20 cellular contexts compared by ENCODE assay signal in genomic region chr9:112917027-112917986, GRCh38. TPM values are rescaled to one million over a fixed set of nuclear protein-coding genes. Genes with fewer than 3 reads are reported as not detected.
DNase-seq lines count a peak whose midpoint lies in the region; ATAC-seq, FAIRE-seq and TF ChIP-seq lines count a peak whose summit lies in the region.
"Had no signal": no experiment of that assay in that cellular context is flagged by ENCODE, and none has a peak within 500 bp of the region (broad histone marks: within the 10 kb centered on the region; RNA-seq: fewer than 3 reads in every experiment).

No MANE protein-coding gene starts in this region.

- no peaks in the 10 kb centered on the region for H3K9me3 Mint-ChIP-seq in activated T-helper 17 cell treated with anti-CD3 and anti-CD28 coated beads, Interleukin-2, amount 50 U/mL, for 72 hours
- H3K9me3 Mint-ChIP-seq: CD4-positive, alpha-beta T cell had no signal

- H3K9me3 ChIP-seq in PC-9 (ENCODE audit: insufficient read depth, low read depth) (no peaks in the 10 kb centered on the region), pancreas (no peaks in the 10 kb centered on the region)
- H3K9me3 ChIP-seq: HAP-1, SJCRH30 had no signal

- intact Hi-C loops in PC-9 (cut with micrococcal nuclease; ENCODE audit: unreplicated experiment) (no loop called here), pancreas (cut with DNase I) (no loop called here), posterior cingulate gyrus (cut with DNase I) (no loop called here)

- no TSS peak for BruUV-seq in PC-9 (replicated peaks; lab: Mats Ljungman, UMichigan)

- H3K4me2 ChIP-seq in PC-9: peak overlapping the region; percentile 56

- no peaks in the 10 kb centered on the region for H3K4me1 Mint-ChIP-seq in activated T-helper 17 cell treated with anti-CD3 and anti-CD28 coated beads, Interleukin-2, amount 50 U/mL, for 72 hours
- H3K4me1 Mint-ChIP-seq: B cell had no signal

- H3K4me3 ChIP-seq in PC-9 (no peak overlapping the region), pancreas (no peak overlapping the region)
- H3K4me3 ChIP-seq: GM12878, HAP-1, SJCRH30 had no signal

- POLR2A ChIA-PET in PC-9 (lab: Charles Lee; ENCODE audit: unreplicated experiment): interaction anchor here (0.6 kb wide), 1 partner anchor 822 kb away, joined by 3 read pairs; no protein-coding TSS in a partner anchor

- no peaks in the 10 kb centered on the region for H3K36me3 Mint-ChIP-seq in activated T-helper 17 cell treated with anti-CD3 and anti-CD28 coated beads, Interleukin-2, amount 50 U/mL, for 72 hours (ENCODE audit: low read depth)

- H3K4me1 ChIP-seq in PC-9 (replicated peaks; ENCODE audit: insufficient read depth) (peaks cover 26% of the 10 kb centered on the region), pancreas (peaks cover 0 to 4% (median 0%) of the 10 kb centered on the region in 3 donors)
- H3K4me1 ChIP-seq: HAP-1, SJCRH30 had no signal

- ATAC-seq in esophagus mucosa (peak; percentile 38), pancreas (peak; percentile 86 to 91 (median 89)), HG03039 (IDR thresholded peaks at IDR 0.05; ENCODE audit: unreplicated experiment) (no peak)
- ATAC-seq in activated T-helper 17 cell treated with anti-CD3 and anti-CD28 coated beads, Interleukin-2, amount 50 U/mL, for 72 hours (replicated peaks): no peak
- ATAC-seq: GM12878 had no signal

- TF ChIP-seq CTCF in PC-9 (conservative IDR thresholded peaks at IDR 0.05) (no peak), pancreas (IDR thresholded peaks at IDR 0.05) (no peak)

- DNase-seq in HPDE6-E6E7 (ENCODE audit: extremely low spot score) (peak; percentile 64), PC-9 (peak in 1 of 2 experiments; percentile 88), pancreas (no peak), posterior cingulate gyrus (no peak)
- DNase-seq: CD4-positive, alpha-beta T cell; GDM1; NCI-H1417 treated with DMSO at 0.1 percent for 48 hours; NCI-H2081; NCI-H510A treated with DMSO at 0.1 percent for 48 hours; SJCRH30 had no signal

- no peak overlapping the region for H3K27ac Mint-ChIP-seq in activated T-helper 17 cell treated with anti-CD3 and anti-CD28 coated beads, Interleukin-2, amount 50 U/mL, for 72 hours
- H3K27ac Mint-ChIP-seq: B cell; CD4-positive, alpha-beta T cell had no signal

- H3K27me3 ChIP-seq in PC-9 (ENCODE audit: insufficient read depth, low read depth) (no peaks in the 10 kb centered on the region), pancreas (no peaks in the 10 kb centered on the region)
- H3K27me3 ChIP-seq: SJCRH30 had no signal

- H3K27ac ChIP-seq in PC-9 (no peak overlapping the region), pancreas (no peak overlapping the region)
- H3K27ac ChIP-seq: SJCRH30 had no signal

- H3K9me2 ChIP-seq in PC-9 (ENCODE audit: insufficient read depth): no peaks in the 10 kb centered on the region

- no peaks in the 10 kb centered on the region for H3K79me2 ChIP-seq in PC-9 (ENCODE audit: low read depth)

- H3K4me3 Mint-ChIP-seq in activated T-helper 17 cell treated with anti-CD3 and anti-CD28 coated beads, Interleukin-2, amount 50 U/mL, for 72 hours: no peak overlapping the region
- H3K4me3 Mint-ChIP-seq: B cell; CD4-positive, alpha-beta T cell had no signal

- H2AFZ ChIP-seq in PC-9: no peak overlapping the region

- H3K27me3 Mint-ChIP-seq in activated T-helper 17 cell treated with anti-CD3 and anti-CD28 coated beads, Interleukin-2, amount 50 U/mL, for 72 hours: peaks cover 28% of the 10 kb centered on the region

- WGBS in pancreas, 2 donors: 49 to 54% methylated on average over 1 of the region's 1 CpG

- no peak for FAIRE-seq in pancreas (lab: Jason Lieb, UNC)
- FAIRE-seq: D721Med, GM12878, GM18507, RCC 7860 had no signal

- H3K36me3 ChIP-seq in PC-9 (ENCODE audit: low read depth): no peaks in the 10 kb centered on the region
- H3K36me3 ChIP-seq in pancreas: no peaks in the 10 kb centered on the region
- H3K36me3 ChIP-seq: HAP-1, SJCRH30 had no signal

- H3F3A ChIP-seq in PC-9 (ENCODE audit: insufficient read depth, low read depth): peaks cover 19% of the 10 kb centered on the region

- H4K20me1 ChIP-seq in PC-9 (ENCODE audit: insufficient read depth): no peaks in the 10 kb centered on the region

- CTCF ChIA-PET in PC-9 (lab: Charles Lee): interaction anchor here (0.5 kb wide), 1 partner anchor 408 kb away, joined by 5 read pairs; no protein-coding TSS in a partner anchor

RNA-seq across cellular contexts. Expression of gene SLC46A2, which starts 26.6 kb away (rescaled TPM):
- total RNA-seq in PC-9 (2021) (not detected in 2 replicates), esophagus mucosa (0.44 TPM), pancreas (under 1 TPM in 2 of 6 donors, not detected in 4; 0.18 to 0.37 TPM)
- polyA plus RNA-seq in pancreas: not detected
- not detected for total RNA-seq in activated T-helper 17 cell treated with anti-CD3 and anti-CD28 coated beads, Interleukin-2, amount 50 U/mL, for 72 hours
- total RNA-seq: B cell; CD4-positive, alpha-beta T cell; GM12878; SJCRH30 had no signal
- polyA plus RNA-seq: AG04450, GM12878 had no signal

Comparison
In these comparisons a context has a peak if more than half of its experiments do, and no peak if none do; other contexts are left out.
1. ATAC-seq: peak in esophagus mucosa (single experiment) and pancreas (4 of 4); none in activated T-helper 17 cell treated with anti-CD3 and anti-CD28 coated beads, Interleukin-2, amount 50 U/mL, for 72 hours (single experiment) and HG03039 (single experiment).